Comparison of ENCODE assay signal across 8 cellular contexts in genomic region chr5:72523960-72524582, GRCh38. TPM values are rescaled to one million over a fixed set of nuclear protein-coding genes. Genes with fewer than 3 reads are reported as not detected.
DNase-seq lines count a peak whose midpoint lies in the region; ATAC-seq and TF ChIP-seq lines count a peak whose summit lies in the region.

No MANE protein-coding gene starts in this region.

- H3K4me1 ChIP-seq in prostate gland (replicated peaks): no peaks in the 10 kb centered on the region

- H3K36me3 ChIP-seq in prostate gland: no peaks in the 10 kb centered on the region

- ATAC-seq in HG03095 (IDR thresholded peaks at IDR 0.05; ENCODE audit: unreplicated experiment): peak; percentile 65

- H3K9me3 ChIP-seq in prostate gland: no peaks in the 10 kb centered on the region

- TF ChIP-seq CTCF in fibroblast of mammary gland (conservative IDR thresholded peaks at IDR 0.05; ENCODE audit: control insufficient read depth, insufficient read depth, low read depth, low read length) (peak; percentile 73), prostate gland (IDR thresholded peaks at IDR 0.05) (peak in 3 of 4 experiments; percentile 52 to 79 (median 69))

- no peaks in the 10 kb centered on the region for H3K27me3 ChIP-seq in prostate gland (replicated peaks; ENCODE audit: insufficient read depth)

- intact Hi-C loops in prostate gland (cut with DNase I): loop anchor here (2.0 kb wide), 1 partner anchor 159 kb away; no protein-coding TSS in a partner anchor

- H3K27ac ChIP-seq in prostate gland: no peak overlapping the region

- TF ChIP-seq POLR2A in prostate gland (IDR thresholded peaks at IDR 0.05): no peak

- peak; percentile 59 for DNase-seq in GM04503 (ENCODE audit: low read depth)
- peak; percentile 66 for DNase-seq in RPMI8226
- peak; percentile 92 for DNase-seq in fibroblast of mammary gland (ENCODE audit: low read depth)
- peak; percentile 46 for DNase-seq in prostate gland (ENCODE audit: low spot score)
- no peak for DNase-seq in stimulated activated CD4-positive, alpha-beta T cell treated with anti-CD3 and anti-CD28 coated beads, Interleukin-4, amount 100 ng/mL, for 4 hours
- no peak for DNase-seq in HPDE6-E6E7 (ENCODE audit: extremely low spot score)
- no peak for DNase-seq in NCI-H1105 treated with DMSO at 0.1 percent for 48 hours (lab: John Stamatoyannopoulos, UW)

- H3K4me3 ChIP-seq in fibroblast of mammary gland (ENCODE audit: control insufficient read depth, low read depth, low read length) (no peak overlapping the region), prostate gland (no peak overlapping the region)

- WGBS in prostate gland: 67% methylated on average over 3 of the region's 3 CpGs

RNA-seq across cellular contexts. Expression of gene ZNF366, which starts 16.9 kb away (rescaled TPM):
- total RNA-seq in prostate gland: 1 to 10 TPM; 2.0 to 3.2 TPM

Comparison
In these comparisons a context has a peak if more than half of its experiments do, and no peak if none do; other contexts are left out.
1. DNase-seq: peak in GM04503 (single experiment), RPMI8226 (single experiment), fibroblast of mammary gland (single experiment) and prostate gland (single experiment); none in stimulated activated CD4-positive, alpha-beta T cell treated with anti-CD3 and anti-CD28 coated beads, Interleukin-4, amount 100 ng/mL, for 4 hours (0 of 2), HPDE6-E6E7 (single experiment) and NCI-H1105 treated with DMSO at 0.1 percent for 48 hours (single experiment).